Comparison of ENCODE assay signal across 8 cellular contexts in the genomic region with DNA sequence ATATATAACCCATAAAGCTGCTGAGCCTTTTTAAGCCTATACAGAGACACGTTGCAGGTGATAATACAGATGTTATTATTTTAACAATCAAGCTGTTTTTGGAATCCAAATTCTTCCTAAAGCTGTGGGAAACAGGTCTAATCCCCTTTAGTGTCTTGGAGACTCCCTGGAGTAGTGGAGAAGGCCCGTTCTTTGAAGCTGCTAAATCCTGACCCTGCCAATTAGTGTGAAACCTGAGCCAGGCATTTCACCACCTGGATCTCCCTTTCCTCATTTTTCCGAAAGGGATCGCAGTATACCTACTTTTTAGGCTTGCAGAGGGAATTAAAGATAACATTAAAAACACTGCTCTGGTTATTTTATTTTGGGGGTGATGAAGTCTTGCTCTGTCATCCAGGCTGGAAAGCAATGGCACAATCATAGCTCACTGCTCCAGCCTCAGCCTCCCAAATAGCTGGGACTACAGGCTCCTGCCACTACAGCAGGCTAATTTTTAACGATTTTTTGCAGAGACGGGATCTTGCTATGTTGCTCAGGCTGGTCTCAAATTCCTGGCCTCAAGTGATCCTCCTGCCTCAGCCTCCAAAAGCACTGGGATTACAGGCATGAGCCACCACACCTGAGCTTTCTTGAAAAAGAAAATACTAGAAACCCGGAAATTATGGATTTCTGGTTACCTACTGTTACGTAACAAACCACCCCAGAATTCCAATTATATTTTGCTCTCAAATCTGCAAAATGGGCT. TPM values are rescaled to one million over a fixed set of nuclear protein-coding genes. Genes with fewer than 3 reads are reported as not detected.
DNase-seq lines count a peak whose midpoint lies in the region; ATAC-seq and TF ChIP-seq lines count a peak whose summit lies in the region.

No MANE protein-coding gene starts in this region.

- peaks cover 4% of the 10 kb centered on the region for H3K27me3 Mint-ChIP-seq in CD4-positive, CD25-positive, alpha-beta regulatory T cell
- no peaks in the 10 kb centered on the region for H3K27me3 Mint-ChIP-seq in natural killer cell (ENCODE audit: low read depth in 2 of 2)

- peaks cover 4% of the 10 kb centered on the region for H3K36me3 Mint-ChIP-seq in CD4-positive, CD25-positive, alpha-beta regulatory T cell
- H3K36me3 Mint-ChIP-seq in natural killer cell: no peaks in the 10 kb centered on the region

- no peak overlapping the region for H2AFZ ChIP-seq in Karpas-422 (ENCODE audit: low read length)

- H3K9me2 ChIP-seq in Karpas-422 (replicated peaks; ENCODE audit: insufficient read depth, low read length): no peaks in the 10 kb centered on the region

- peak overlapping the region; percentile 95 for H3K27ac ChIP-seq in CD4-positive, CD25-positive, alpha-beta regulatory T cell (ENCODE audit: insufficient read depth, low read length, poor library complexity, severe bottlenecking)
- peak overlapping the region; percentile 99 for H3K27ac ChIP-seq in Karpas-422 (ENCODE audit: low read length)
- H3K27ac ChIP-seq in caudate nucleus (ENCODE audit: low read depth, low read length): peak overlapping the region; percentile 99

- H3K27me3 ChIP-seq in CD4-positive, CD25-positive, alpha-beta regulatory T cell (ENCODE audit: control insufficient read depth, insufficient read depth, low read length): no peaks in the 10 kb centered on the region
- no peaks in the 10 kb centered on the region for H3K27me3 ChIP-seq in Karpas-422 (ENCODE audit: low read length)

- no peak for ATAC-seq in CD4-positive, CD25-positive, alpha-beta regulatory T cell (ENCODE audit: low read depth in 2 of 2)
- no peak for ATAC-seq in natural killer cell

- no peaks in the 10 kb centered on the region for H3K9me3 Mint-ChIP-seq in CD4-positive, CD25-positive, alpha-beta regulatory T cell
- H3K9me3 Mint-ChIP-seq in natural killer cell: no peaks in the 10 kb centered on the region

- peaks cover 37% of the 10 kb centered on the region for H3K79me2 ChIP-seq in Karpas-422 (ENCODE audit: low read length)

- peak overlapping the region; percentile 93 for H3K4me3 ChIP-seq in CD4-positive, CD25-positive, alpha-beta regulatory T cell (ENCODE audit: low read depth, low read length)
- peak overlapping the region; percentile 94 for H3K4me3 ChIP-seq in Karpas-422 (ENCODE audit: low read length)

- H4K20me1 ChIP-seq in Karpas-422 (ENCODE audit: insufficient read depth, low read depth, low read length): 0 out of 2 replicates have a peak, but pooled peaks cover 4% of the 10 kb centered on the region

- H3K4me3 Mint-ChIP-seq in CD4-positive, CD25-positive, alpha-beta regulatory T cell: peak overlapping the region; percentile 72 to 97 (median 94)
- H3K4me3 Mint-ChIP-seq in natural killer cell: peak overlapping the region; percentile 97

- peaks cover 11 to 61% (median 29%) of the 10 kb centered on the region in 4 donors for H3K4me1 Mint-ChIP-seq in CD4-positive, CD25-positive, alpha-beta regulatory T cell
- peaks cover 21 to 22% of the 10 kb centered on the region in 2 donors for H3K4me1 Mint-ChIP-seq in natural killer cell

- intact Hi-C loops in natural killer cell (cut with micrococcal nuclease): loop anchor here (5.0 to 10.0 kb wide), 2 partner anchors 36 to 147 kb away; a partner anchor contains a TSS

- no peak for TF ChIP-seq CTCF in natural killer cell (IDR thresholded peaks at IDR 0.05)

- H3K4me1 ChIP-seq in CD4-positive, CD25-positive, alpha-beta regulatory T cell (ENCODE audit: control insufficient read depth, insufficient read depth, low read length, poor library complexity, severe bottlenecking): peaks cover 53% of the 10 kb centered on the region
- peaks cover 60% of the 10 kb centered on the region for H3K4me1 ChIP-seq in Karpas-422 (ENCODE audit: low read length)

- no peaks in the 10 kb centered on the region for H3K9me3 ChIP-seq in CD4-positive, CD25-positive, alpha-beta regulatory T cell (ENCODE audit: control insufficient read depth in 2 of 2, low read length in 2 of 2)
- H3K9me3 ChIP-seq in Karpas-422 (ENCODE audit: low read length): no peaks in the 10 kb centered on the region

- peak overlapping the region; percentile 90 for H3K4me2 ChIP-seq in Karpas-422 (ENCODE audit: low read depth, low read length, poor library complexity, severe bottlenecking)

- peak overlapping the region; percentile 87 for H3K9ac ChIP-seq in Karpas-422 (ENCODE audit: low read length)

- H3K27ac Mint-ChIP-seq in CD4-positive, CD25-positive, alpha-beta regulatory T cell: peak overlapping the region; percentile 48 to 94 (median 94)
- peak overlapping the region; percentile 95 to 97 for H3K27ac Mint-ChIP-seq in natural killer cell

- H3K36me3 ChIP-seq in CD4-positive, CD25-positive, alpha-beta regulatory T cell (ENCODE audit: control insufficient read depth, insufficient read depth, low read length): no peaks in the 10 kb centered on the region
- peaks cover 11% of the 10 kb centered on the region for H3K36me3 ChIP-seq in Karpas-422 (ENCODE audit: insufficient read depth, low read length)

- no peak for DNase-seq in CD4-positive, CD25-positive, alpha-beta regulatory T cell
- no peak for DNase-seq in Karpas-422
- no peak for DNase-seq in caudate nucleus (lab: John Stamatoyannopoulos, UW)
- DNase-seq in natural killer cell: no peak
- DNase-seq in EL: no peak
- DNase-seq in 8988T: no peak
- DNase-seq in COLO668 (lab: John Stamatoyannopoulos, UW; ENCODE audit: unreplicated experiment): no peak
- DNase-seq in midbrain (lab: John Stamatoyannopoulos, UW): no peak

RNA-seq across cellular contexts. Expression of a gene that starts 1.7 kb away (rescaled TPM):
- 26.6 TPM for total RNA-seq in CD4-positive, CD25-positive, alpha-beta regulatory T cell
- polyA plus RNA-seq in CD4-positive, CD25-positive, alpha-beta regulatory T cell: 10 to 100 TPM in 3 of 4 donors, 1 to 10 TPM in 1; 9.3 to 14.6 (median 10.9) TPM
- 25.4 and 36.1 TPM in 2 replicates for total RNA-seq in Karpas-422 (2014; rRNA removed; shearing (Covaris generic); ENCODE audit: low replicate concordance)
- 10 to 100 TPM; 31.1 to 41.7 (median 41.2) TPM for total RNA-seq in natural killer cell

RNA-seq across cellular contexts. Expression of a gene that starts 4.9 kb away (rescaled TPM):
- 300 TPM for total RNA-seq in CD4-positive, CD25-positive, alpha-beta regulatory T cell
- polyA plus RNA-seq in CD4-positive, CD25-positive, alpha-beta regulatory T cell: 10 to 100 TPM; 18.6 to 36.1 (median 28.0) TPM
- 43.2 and 59.5 TPM in 2 replicates for total RNA-seq in Karpas-422 (2014; rRNA removed; shearing (Covaris generic); ENCODE audit: low replicate concordance)
- 100 to 1,000 TPM; 208 to 225 (median 217) TPM for total RNA-seq in natural killer cell
